ENCODE assay signal across 25 cellular contexts in genomic region chr10:83222300-83222699, GRCh38.
"Had no signal": no experiment of that assay in that cellular context is flagged by ENCODE, and none has a peak within 500 bp of the region (broad histone marks: within the 10 kb centered on the region; RNA-seq: fewer than 3 reads in every experiment).

No MANE protein-coding gene starts in this region.

- H3K4me1 ChIP-seq: SJSA1 had no signal

- DNase-seq: activated B cell treated with CpG ODN at 0.5 μM for 24 hours; activated CD4-positive, alpha-beta T cell treated with anti-CD3 and anti-CD28 coated beads for 1 hour; activated CD4-positive, alpha-beta T cell treated with anti-CD3 and anti-CD28 coated beads, Interleukin-2, amount 10 ng/mL, durations not matched to agents 24 days and 14 days; activated CD4-positive, alpha-beta T cell treated with anti-CD3 and anti-CD28 coated beads, Interleukin-2, amount 50 U/mL, for 48 hours; activated effector memory CD4-positive, alpha-beta T cell treated with anti-CD3 and anti-CD28 coated beads, Interleukin-2, amount 50 U/mL, for 16 hours; activated naive CD4-positive, alpha-beta T cell treated with Interleukin-2 at 50 U/mL for 16 hours; activated T-cell treated with anti-CD3 and anti-CD28 coated beads, Interleukin-2, amount 50 U/mL, for 4 hours; Kasumi-1; KBM-7; NCI-H1092; NCI-H1417; NCI-H2029; NCI-H2107; NCI-H2171 treated with DMSO at 0.1 percent for 48 hours; NCI-H226; NCI-H510A treated with DMSO at 0.1 percent for 48 hours; NCI-H69; PC-3 had no signal

- H3K36me3 Mint-ChIP-seq: activated naive CD4-positive, alpha-beta T cell treated with anti-CD3 and anti-CD28 coated beads, Interleukin-2, amount 50 U/mL, for 72 hours; brain had no signal

- H3K9me3 ChIP-seq: SJSA1 had no signal

- H3K27me3 Mint-ChIP-seq: activated B cell treated with CpG ODN at 0.5 μM for 24 hours; activated CD4-positive, alpha-beta T cell treated with anti-CD3 and anti-CD28 coated beads, Interleukin-2, amount 10 ng/mL, durations not matched to agents 24 days and 14 days; central memory CD8-positive, alpha-beta T cell had no signal

- H3K27me3 ChIP-seq: SJSA1 had no signal

- H3K9me3 Mint-ChIP-seq: activated B cell treated with CpG ODN at 0.5 μM for 24 hours; activated T-cell treated with anti-CD3 and anti-CD28 coated beads, Interleukin-2, amount 50 U/mL, for 4 hours; brain had no signal

- ATAC-seq: activated naive CD4-positive, alpha-beta T cell treated with anti-CD3 and anti-CD28 coated beads, Interleukin-2, amount 50 U/mL, for 72 hours; activated T-cell treated with anti-CD3 and anti-CD28 coated beads, Interleukin-2, amount 50 U/mL, for 4 hours; PC-3 had no signal

- FAIRE-seq: astrocyte, RCC 7860 had no signal

- H3K36me3 ChIP-seq: SJSA1 had no signal

- H3K27ac Mint-ChIP-seq: activated B cell treated with CpG ODN at 0.5 μM for 24 hours; activated CD4-positive, alpha-beta T cell treated with anti-CD3 and anti-CD28 coated beads, Interleukin-2, amount 10 ng/mL, durations not matched to agents 24 days and 14 days; activated naive CD4-positive, alpha-beta T cell treated with anti-CD3 and anti-CD28 coated beads, Interleukin-2, amount 50 U/mL, for 72 hours; brain; T-helper 1 cell treated with Interleukin-12 subunit alpha and Interleukin-12 subunit beta and Interleukin-4 antibody, amounts not matched to agents 30 μg/mL and 1 μg/mL, for 36 hours had no signal

- H3K4me1 Mint-ChIP-seq: activated B cell treated with CpG ODN at 0.5 μM for 24 hours; activated CD4-positive, alpha-beta T cell treated with anti-CD3 and anti-CD28 coated beads, Interleukin-2, amount 10 ng/mL, durations not matched to agents 24 days and 14 days; central memory CD8-positive, alpha-beta T cell had no signal

- H3K27ac ChIP-seq: SJSA1 had no signal

- H3K4me3 Mint-ChIP-seq: activated B cell treated with CpG ODN at 0.5 μM for 24 hours; activated CD4-positive, alpha-beta T cell treated with anti-CD3 and anti-CD28 coated beads, Interleukin-2, amount 10 ng/mL, durations not matched to agents 24 days and 14 days; activated T-cell treated with anti-CD3 and anti-CD28 coated beads, Interleukin-2, amount 50 U/mL, for 4 hours; brain; central memory CD8-positive, alpha-beta T cell; T-helper 1 cell treated with Interleukin-12 subunit alpha and Interleukin-12 subunit beta and Interleukin-4 antibody, amounts not matched to agents 30 μg/mL and 1 μg/mL, for 36 hours had no signal

- H3K4me3 ChIP-seq: SJSA1 had no signal
